ENCODE assay signal across 5 cellular contexts in genomic region chrX:37667141-37667540, GRCh38.
"Had no signal": no experiment of that assay in that cellular context is flagged by ENCODE, and none has a peak within 500 bp of the region (broad histone marks: within the 10 kb centered on the region; RNA-seq: fewer than 3 reads in every experiment).

No MANE protein-coding gene starts in this region.

- H3K9me3 Mint-ChIP-seq: GM23338 had no signal

- DNase-seq: H9, HCEC 1CT, IMR-90 had no signal

- ATAC-seq: GM23338, K562 had no signal

- H3K27ac Mint-ChIP-seq: GM23338, H9 had no signal

- H3K4me3 ChIP-seq: GM23338, K562 had no signal

- H3K4me1 Mint-ChIP-seq: GM23338, H9 had no signal

- H3K4me3 Mint-ChIP-seq: GM23338, H9 had no signal
